18 cellular contexts compared by ENCODE assay signal in the genomic region with DNA sequence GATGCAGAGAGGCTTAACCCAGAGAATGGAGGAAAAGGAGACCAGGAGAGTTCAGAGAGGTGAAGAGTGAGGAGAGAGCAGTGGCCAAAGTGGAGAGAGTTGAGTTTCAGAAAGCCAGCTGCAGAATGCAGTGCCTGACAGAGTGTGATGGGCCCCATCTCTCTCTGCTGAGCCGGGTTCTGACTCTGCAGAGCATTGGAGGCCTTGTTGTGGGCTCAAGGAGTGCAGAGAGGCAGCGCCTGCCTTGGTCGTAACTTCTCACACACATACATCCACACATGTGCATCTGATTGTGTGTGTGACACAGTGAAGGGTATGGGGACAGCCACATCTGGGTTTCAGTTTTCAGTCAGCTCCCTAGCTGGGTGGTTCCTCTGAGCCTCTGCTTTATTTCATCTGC. TPM values are rescaled to one million over a fixed set of nuclear protein-coding genes. Genes with fewer than 3 reads are reported as not detected.
DNase-seq lines count a peak whose midpoint lies in the region; ATAC-seq and TF ChIP-seq lines count a peak whose summit lies in the region.
"Had no signal": no experiment of that assay in that cellular context is flagged by ENCODE, and none has a peak within 500 bp of the region (broad histone marks: within the 10 kb centered on the region; RNA-seq: fewer than 3 reads in every experiment).

No MANE protein-coding gene starts in this region.

- no peak overlapping the region for H3K27ac Mint-ChIP-seq in H9
- no peak overlapping the region for H3K27ac Mint-ChIP-seq in stimulated activated effector memory CD8-positive, alpha-beta T cell treated with anti-CD3 and anti-CD28 coated beads, Interleukin-12 subunit alpha, Interleukin-12 subunit beta, amount 100 ng/mL, for 72 hours
- H3K27ac Mint-ChIP-seq: CD14-positive monocyte, HFFc6 had no signal

- H3K14ac ChIP-seq in H9 (ENCODE audit: insufficient read depth, low read length) (no peak overlapping the region), mesenchymal stem cell (ENCODE audit: low read length in 2 of 2) (no peak overlapping the region)

- no peaks in the 10 kb centered on the region for H3K27me3 Mint-ChIP-seq in H9 (ENCODE audit: low read depth)

- H3K9me3 ChIP-seq in H9 (ENCODE audit: control insufficient read depth, low read depth, low read length) = no peaks in the 10 kb centered on the region
- no peaks in the 10 kb centered on the region for H3K9me3 ChIP-seq in mesenchymal stem cell (ENCODE audit: control insufficient read depth, low read length)

- H3K27ac ChIP-seq in H9 (ENCODE audit: insufficient read length, low read depth, low read length) (no peak overlapping the region), mesenchymal stem cell (ENCODE audit: low read length, poor library complexity, severe bottlenecking) (no peak overlapping the region)
- H3K27ac ChIP-seq: RWPE1 had no signal

- H4K8ac ChIP-seq in H9 (replicated peaks; ENCODE audit: insufficient read length, low read depth, low read length) = no peak overlapping the region
- H4K8ac ChIP-seq in mesenchymal stem cell (ENCODE audit: low read length) = peak overlapping the region; percentile 39

- H3K18ac ChIP-seq in H9 (ENCODE audit: insufficient read length, low read depth, low read length) = no peak overlapping the region
- no peak overlapping the region for H3K18ac ChIP-seq in mesenchymal stem cell (ENCODE audit: low read depth in 1 of 2, low read length in 2 of 2)

- no CpG with 5 or more reads among the region's 3 CpGs for WGBS in H9 (ENCODE audit: extremely low coverage, insufficient read length, low lambda C conversion rate)
- no CpG with 5 or more reads among the region's 3 CpGs for WGBS in mesenchymal stem cell

- peak; percentile 34 for ATAC-seq in stimulated activated effector memory CD8-positive, alpha-beta T cell treated with anti-CD3 and anti-CD28 coated beads, Interleukin-12 subunit alpha, Interleukin-12 subunit beta, amount 100 ng/mL, for 72 hours
- no peak for ATAC-seq in HG02642 (IDR thresholded peaks at IDR 0.05; ENCODE audit: poor library complexity, unreplicated experiment)
- no peak for ATAC-seq in HG02798 (IDR thresholded peaks at IDR 0.05; ENCODE audit: poor library complexity, unreplicated experiment)

- no peak overlapping the region for H3K4me2 ChIP-seq in H9 (ENCODE audit: insufficient read depth, insufficient read length, low read length)
- H3K4me2 ChIP-seq in mesenchymal stem cell (ENCODE audit: low read length, poor library complexity, severe bottlenecking) = no peak overlapping the region

- H3K27me3 ChIP-seq in H9 (ENCODE audit: insufficient read depth, low read length) = no peaks in the 10 kb centered on the region
- H3K27me3 ChIP-seq in mesenchymal stem cell (ENCODE audit: control insufficient read depth in 1 of 2, insufficient read depth in 1 of 2, low read length in 2 of 2) = no peaks in the 10 kb centered on the region

- H2BK120ac ChIP-seq in H9 (ENCODE audit: low read depth, low read length, poor library complexity, severe bottlenecking) (no peak overlapping the region), mesenchymal stem cell (ENCODE audit: low read depth, low read length) (no peak overlapping the region)

- H4K5ac ChIP-seq in H9 (ENCODE audit: insufficient read length, low read depth, low read length) = peak overlapping the region; percentile 22

- H2BK5ac ChIP-seq in H9 (ENCODE audit: insufficient read length, low read length) = no peak overlapping the region
- H2BK5ac ChIP-seq in mesenchymal stem cell (ENCODE audit: low read depth, low read length, poor library complexity, severe bottlenecking) = no peak overlapping the region

- no peak overlapping the region for H3K4ac ChIP-seq in H9 (ENCODE audit: low read depth, low read length)
- no peak overlapping the region for H3K4ac ChIP-seq in mesenchymal stem cell (ENCODE audit: low read depth in 1 of 2, low read length in 2 of 2)

- H3K9ac ChIP-seq in H9 (ENCODE audit: extremely low read depth, insufficient read length, low read length) (no peak overlapping the region), mesenchymal stem cell (ENCODE audit: low read length) (no peak overlapping the region)

- H2AFZ ChIP-seq in H9 (ENCODE audit: low read length) (no peak overlapping the region), mesenchymal stem cell (ENCODE audit: low read depth, low read length) (no peak overlapping the region)

- H3T11ph ChIP-seq in H9 (ENCODE audit: low read length) = no peak overlapping the region

- H3K79me1 ChIP-seq in H9 (ENCODE audit: insufficient read depth, low read depth, low read length, poor library complexity, severe bottlenecking) (peaks cover 10% of the 10 kb centered on the region), mesenchymal stem cell (replicated peaks; ENCODE audit: low read length, poor library complexity, severe bottlenecking) (peaks cover 65% of the 10 kb centered on the region)

- H2BK12ac ChIP-seq in H9 (ENCODE audit: insufficient read length, low read depth, low read length) (no peak overlapping the region), mesenchymal stem cell (ENCODE audit: low read length in 2 of 2) (no peak overlapping the region)

- H4K91ac ChIP-seq in H9 (ENCODE audit: insufficient read length, low read depth, low read length) = no peak overlapping the region
- H4K91ac ChIP-seq in mesenchymal stem cell (ENCODE audit: low read length) = no peak overlapping the region

- peaks cover 0 to 4% of the 10 kb centered on the region in 2 experiments for H3K36me3 ChIP-seq in mesenchymal stem cell (ENCODE audit: control insufficient read depth in 1 of 2, insufficient read depth in 2 of 2, low read depth in 1 of 2, low read length in 2 of 2)

- peaks cover 29 to 44% of the 10 kb centered on the region in 2 experiments for H3K4me1 Mint-ChIP-seq in H9
- H3K4me1 Mint-ChIP-seq in stimulated activated effector memory CD8-positive, alpha-beta T cell treated with anti-CD3 and anti-CD28 coated beads, Interleukin-12 subunit alpha, Interleukin-12 subunit beta, amount 100 ng/mL, for 72 hours = peaks cover 38% of the 10 kb centered on the region

- no peaks in the 10 kb centered on the region; the same call in 1 of the 2 replicates for H3K4me1 ChIP-seq in H9 (ENCODE audit: insufficient read depth, low read length)
- H3K4me1 ChIP-seq in mesenchymal stem cell (ENCODE audit: control insufficient read depth, insufficient read depth, low read depth, low read length) = peaks cover 29% of the 10 kb centered on the region

- no peaks in the 10 kb centered on the region for H3K9me3 Mint-ChIP-seq in H9
- H3K9me3 Mint-ChIP-seq in stimulated activated effector memory CD8-positive, alpha-beta T cell treated with anti-CD3 and anti-CD28 coated beads, Interleukin-12 subunit alpha, Interleukin-12 subunit beta, amount 100 ng/mL, for 72 hours = no peaks in the 10 kb centered on the region
- H3K9me3 Mint-ChIP-seq: CD14-positive monocyte; CD8-positive, alpha-beta memory T cell; HFFc6 had no signal

- peaks cover 2% of the 10 kb centered on the region for H4K20me1 ChIP-seq in H9 (ENCODE audit: control insufficient read depth, insufficient read depth, insufficient read length)

- H3K79me2 ChIP-seq in H9 (ENCODE audit: insufficient read depth, low read length) = peaks cover 23% of the 10 kb centered on the region; the same call in 1 of the 2 replicates

- TF ChIP-seq CTCF in H9 (conservative IDR thresholded peaks at IDR 0.05) = no peak

- H3K4me3 Mint-ChIP-seq in H9 = no peak overlapping the region
- no peak overlapping the region for H3K4me3 Mint-ChIP-seq in stimulated activated effector memory CD8-positive, alpha-beta T cell treated with anti-CD3 and anti-CD28 coated beads, Interleukin-12 subunit alpha, Interleukin-12 subunit beta, amount 100 ng/mL, for 72 hours
- H3K4me3 Mint-ChIP-seq: CD8-positive, alpha-beta memory T cell; HFFc6 had no signal

- H3K56ac ChIP-seq in H9 (ENCODE audit: insufficient read length, low read depth, low read length) = peak overlapping the region; percentile 58

- no peak overlapping the region for H2AK5ac ChIP-seq in H9 (ENCODE audit: insufficient read length, low read length)
- H2AK5ac ChIP-seq in mesenchymal stem cell (ENCODE audit: low read length, severe bottlenecking) = no peak overlapping the region

- DNase-seq in H9 = no peak
- DNase-seq in RPMI8226 = peak; percentile 59
- DNase-seq in mesenchymal stem cell = no peak
- no peak for DNase-seq in stimulated activated effector memory CD8-positive, alpha-beta T cell treated with anti-CD3 and anti-CD28 coated beads, Interleukin-12 subunit alpha, Interleukin-12 subunit beta, amount 100 ng/mL, for 72 hours (ENCODE audit: low spot score in 2 of 2)
- DNase-seq in activated CD4-positive, alpha-beta T cell treated with anti-CD3 and anti-CD28 coated beads for 1 hour = no peak
- DNase-seq in activated gamma-delta T cell (lab: John Stamatoyannopoulos, UW) = no peak
- DNase-seq: CD8-positive, alpha-beta memory T cell; GF-D8; KG1; NCI-H1048; NCI-H1436; NCI-H187 treated with DMSO at 0.1 percent for 48 hours; NCI-H446 treated with DMSO at 0.1 percent for 48 hours had no signal

- H3K4me3 ChIP-seq in mesenchymal stem cell (ENCODE audit: insufficient read depth in 1 of 2, low read depth in 1 of 2, low read length in 2 of 2) = no peak overlapping the region

- H3K23ac ChIP-seq in H9 (ENCODE audit: insufficient read length, low read depth, low read length) (no peak overlapping the region), mesenchymal stem cell (ENCODE audit: low read length in 2 of 2) (peak overlapping the region in 1 of 2 experiments; percentile 46)

- no peaks in the 10 kb centered on the region for H3K23me2 ChIP-seq in H9 (ENCODE audit: insufficient read length, low read depth, low read length, poor library complexity, severe bottlenecking)

- no peak overlapping the region for H2BK20ac ChIP-seq in H9 (ENCODE audit: low read depth, low read length, poor library complexity, severe bottlenecking)

- no peaks in the 10 kb centered on the region; a peak in 1 of 7 replicates for H3K36me3 Mint-ChIP-seq in H9 (ENCODE audit: insufficient read depth in 1 of 3, low read depth in 3 of 3)
- H3K36me3 Mint-ChIP-seq in stimulated activated effector memory CD8-positive, alpha-beta T cell treated with anti-CD3 and anti-CD28 coated beads, Interleukin-12 subunit alpha, Interleukin-12 subunit beta, amount 100 ng/mL, for 72 hours = no peaks in the 10 kb centered on the region
- H3K36me3 Mint-ChIP-seq: CD14-positive monocyte; CD8-positive, alpha-beta memory T cell had no signal

- H2BK15ac ChIP-seq in H9 (ENCODE audit: low read depth, low read length) (no peak overlapping the region), mesenchymal stem cell (ENCODE audit: low read depth, poor library complexity, severe bottlenecking) (no peak overlapping the region)

RNA-seq across cellular contexts. Expression of a gene that starts 58.8 kb away (rescaled TPM):
- 24.8 and 25.8 TPM in 2 replicates for total RNA-seq in H9 (2021)
- polyA plus RNA-seq in mesenchymal stem cell (2013, experiment 1 of 2) = 19.4 TPM
- polyA plus RNA-seq in mesenchymal stem cell (2013, experiment 2 of 2) = 19.3 TPM
- polyA plus RNA-seq: CD14-positive monocyte had no signal
